ENCODE assay signal across 34 cellular contexts in genomic region chr12:29310899-29311298, GRCh38.
"Had no signal": no experiment of that assay in that cellular context is flagged by ENCODE, and none has a peak within 500 bp of the region (broad histone marks: within the 10 kb centered on the region; RNA-seq: fewer than 3 reads in every experiment).

No MANE protein-coding gene starts in this region.

- H3K27ac ChIP-seq: KMS-11 had no signal

- DNase-seq: Karpas-422, Kasumi-1, MG63, MM.1S, MV-4-11, NCI-H1048, NCI-H1092, NCI-H1092 treated with DMSO at 0.1 percent for 48 hours, NCI-H1105, NCI-H1105 treated with DMSO at 0.1 percent for 48 hours, NCI-H1417, NCI-H1417 treated with DMSO at 0.1 percent for 48 hours, NCI-H1436, NCI-H1436 treated with DMSO at 0.1 percent for 48 hours, NCI-H146, NCI-H1694, NCI-H1694 treated with DMSO at 0.1 percent for 48 hours, NCI-H187, NCI-H187 treated with DMSO at 0.1 percent for 48 hours, NCI-H1930, NCI-H2029, NCI-H2029 treated with DMSO at 0.1 percent for 48 hours, NCI-H2081, NCI-H2081 treated with DMSO at 0.1 percent for 48 hours, NCI-H2107, NCI-H2171, NCI-H2171 treated with DMSO at 0.1 percent for 48 hours, NCI-H2227 treated with DMSO at 0.1 percent for 48 hours, NCI-H226, NCI-H345, NCI-H446, NCI-H446 treated with DMSO at 0.1 percent for 48 hours, NCI-H510A had no signal

- H3K27me3 ChIP-seq: MG63 had no signal

- H3K4me3 ChIP-seq: MG63 had no signal

- H3K9me3 ChIP-seq: MG63 had no signal
